Comparison of ENCODE assay signal across 21 cellular contexts in genomic region chr1:160220301-160220700, GRCh38. TPM values are rescaled to one million over a fixed set of nuclear protein-coding genes. Genes with fewer than 3 reads are reported as not detected.
DNase-seq lines count a peak whose midpoint lies in the region; ATAC-seq and TF ChIP-seq lines count a peak whose summit lies in the region.
"Had no signal": no experiment of that assay in that cellular context is flagged by ENCODE, and none has a peak within 500 bp of the region (broad histone marks: within the 10 kb centered on the region; RNA-seq: fewer than 3 reads in every experiment).

No MANE protein-coding gene starts in this region.

- H3K4me1 ChIP-seq in ascending aorta = peaks cover 0 to 21% of the 10 kb centered on the region in 2 donors
- H3K4me1 ChIP-seq in muscle layer of duodenum (ENCODE audit: control insufficient read depth in 1 of 2, insufficient read depth in 2 of 2, low read length in 2 of 2) = peaks cover 6 to 38% of the 10 kb centered on the region in 2 donors
- peaks cover 15 to 28% of the 10 kb centered on the region in 2 donors for H3K4me1 ChIP-seq in thoracic aorta (ENCODE audit: control insufficient read depth in 1 of 2, low read depth in 2 of 2)
- H3K4me1 ChIP-seq: colonic mucosa, pancreas had no signal

- intact Hi-C loops in Right ventricle myocardium superior (cut with DNase I) = no loop called here
- intact Hi-C loops in left cardiac atrium (cut with DNase I) = loop anchor here in 1 of 2 donors (2.0 kb wide), 1 partner anchor 28 kb away; no protein-coding TSS in a partner anchor
- intact Hi-C loops in ascending aorta (cut with DNase I) = loop anchor here (2.0 kb wide), 1 partner anchor 74 kb away; no protein-coding TSS in a partner anchor

- H3K4me3 ChIP-seq in ascending aorta (no peak overlapping the region), muscle layer of duodenum (ENCODE audit: low read depth in 1 of 2, low read length in 2 of 2) (no peak overlapping the region), thoracic aorta (no peak overlapping the region)
- H3K4me3 ChIP-seq: A549, colonic mucosa, pancreas, uterus had no signal

- DNase-seq in Right ventricle myocardium superior (no peak), left cardiac atrium (no peak), ascending aorta (ENCODE audit: low spot score in 2 of 2) (no peak), thoracic aorta (ENCODE audit: low spot score) (no peak), superior temporal gyrus (ENCODE audit: extremely low spot score) (no peak)
- DNase-seq: activated CD8-positive, alpha-beta T cell treated with anti-CD3 and anti-CD28 coated beads for 36 hours; activated naive CD4-positive, alpha-beta T cell treated with anti-CD3 and anti-CD28 coated beads, Interleukin-2, amount 50 U/mL, for 16 hours; naive thymus-derived CD4-positive, alpha-beta T cell; NCI-H1436; pancreas; stimulated activated CD4-positive, alpha-beta T cell treated with anti-CD3 and anti-CD28 coated beads, Interleukin-1b, Interleukin-23, amount 100 ng/mL, for 48 hours; stimulated activated naive CD4-positive, alpha-beta T cell treated with Interleukin-2 at 50 U/mL for 16 hours; uterus had no signal

- no peaks in the 10 kb centered on the region for H3K9me3 ChIP-seq in ascending aorta
- no peaks in the 10 kb centered on the region for H3K9me3 ChIP-seq in muscle layer of duodenum (ENCODE audit: control insufficient read depth in 1 of 2, low read length in 2 of 2)
- no peaks in the 10 kb centered on the region for H3K9me3 ChIP-seq in thoracic aorta
- H3K9me3 ChIP-seq: A549, colonic mucosa, pancreas, uterus had no signal

- H3K36me3 ChIP-seq in ascending aorta (peaks cover 48 to 74% of the 10 kb centered on the region in 2 donors), muscle layer of duodenum (ENCODE audit: control insufficient read depth in 1 of 2, insufficient read depth in 2 of 2, low read length in 2 of 2) (peaks cover 76 to 77% of the 10 kb centered on the region in 2 donors), thoracic aorta (peaks cover 45% of the 10 kb centered on the region)
- H3K36me3 ChIP-seq: uterus had no signal

- peak overlapping the region; percentile 79 to 89 for H3K27ac ChIP-seq in ascending aorta
- peak overlapping the region; percentile 56 for H3K27ac ChIP-seq in muscle layer of duodenum (ENCODE audit: low read length)
- peak overlapping the region; percentile 1 to 88 for H3K27ac ChIP-seq in thoracic aorta
- H3K27ac ChIP-seq: A549, colonic mucosa, pancreas had no signal

- no peaks in the 10 kb centered on the region for H3K27me3 ChIP-seq in ascending aorta
- no peaks in the 10 kb centered on the region for H3K27me3 ChIP-seq in muscle layer of duodenum (ENCODE audit: low read depth, low read length)
- no peaks in the 10 kb centered on the region for H3K27me3 ChIP-seq in thoracic aorta (replicated peaks; ENCODE audit: insufficient read depth)
- H3K27me3 ChIP-seq: colonic mucosa, pancreas, uterus had no signal

- TF ChIP-seq CTCF in ascending aorta (IDR thresholded peaks at IDR 0.05) (no peak), thoracic aorta (IDR thresholded peaks at IDR 0.05) (no peak)

- ATAC-seq in Right ventricle myocardium superior (ENCODE audit: poor library complexity) = peak; percentile 2
- no peak for ATAC-seq in left cardiac atrium
- ATAC-seq in thoracic aorta (ENCODE audit: insufficient number of reproducible peaks, low FRiP score, low read depth) = no peak
- ATAC-seq in GM19035 (IDR thresholded peaks at IDR 0.05; ENCODE audit: unreplicated experiment) = no peak
- ATAC-seq in esophagus mucosa = no peak
- ATAC-seq: activated CD8-positive, alpha-beta T cell treated with anti-CD3 and anti-CD28 coated beads for 36 hours; naive thymus-derived CD4-positive, alpha-beta T cell had no signal

RNA-seq across cellular contexts. Expression of gene PEA15, which starts 15.1 kb away (rescaled TPM):
- total RNA-seq in Right ventricle myocardium superior (225 TPM), left cardiac atrium (100 to 1,000 TPM; 188 to 189 TPM), ascending aorta (178 TPM), thoracic aorta (100 to 1,000 TPM; 131 to 194 TPM), esophagus mucosa (107 TPM)

RNA-seq across cellular contexts. Expression of gene CASQ1, which starts 29.9 kb away (rescaled TPM):
- total RNA-seq in Right ventricle myocardium superior = 12.6 TPM
- total RNA-seq in left cardiac atrium = 10 to 100 TPM; 10.5 to 21.8 TPM
- total RNA-seq in ascending aorta = not detected
- 10 to 100 TPM in 1 of 2 donors, 1 to 10 TPM in 1; 6.0 to 10.7 TPM for total RNA-seq in thoracic aorta
- 0.28 TPM for total RNA-seq in esophagus mucosa
- total RNA-seq: activated CD8-positive, alpha-beta T cell treated with anti-CD3 and anti-CD28 coated beads for 36 hours; colonic mucosa; fibroblast of villous mesenchyme; MCF 10A; pancreas; RPMI7951 had no signal

RNA-seq across cellular contexts. Expression of gene DCAF8, which starts 42.0 kb away (rescaled TPM):
- total RNA-seq in Right ventricle myocardium superior (146 TPM), left cardiac atrium (100 to 1,000 TPM in 1 of 2 donors, 10 to 100 TPM in 1; 98.5 to 121 TPM), ascending aorta (68.9 TPM), thoracic aorta (100 to 1,000 TPM; 124 to 167 TPM), esophagus mucosa (46.8 TPM)
